18 cellular contexts compared by ENCODE assay signal in genomic region chr5:168471785-168472184, GRCh38. TPM values are rescaled to one million over a fixed set of nuclear protein-coding genes. Genes with fewer than 3 reads are reported as not detected.
DNase-seq lines count a peak whose midpoint lies in the region; ATAC-seq and TF ChIP-seq lines count a peak whose summit lies in the region.
"Had no signal": no experiment of that assay in that cellular context is flagged by ENCODE, and none has a peak within 500 bp of the region (broad histone marks: within the 10 kb centered on the region; RNA-seq: fewer than 3 reads in every experiment).

No MANE protein-coding gene starts in this region.

- ATAC-seq in RWPE2 (ENCODE audit: low read depth) (no peak), right lobe of liver (no peak), body of pancreas (no peak)
- ATAC-seq: T-helper 17 cell had no signal

- H3K36me3 ChIP-seq in RWPE2 (ENCODE audit: low read depth) (peaks cover 52% of the 10 kb centered on the region), fibroblast of lung (ENCODE audit: control insufficient read depth, insufficient read depth, low read length) (no peaks in the 10 kb centered on the region), skeletal muscle satellite cell (ENCODE audit: insufficient read depth, low read length) (no peaks in the 10 kb centered on the region), right lobe of liver (peaks cover 0 to 13% (median 2%) of the 10 kb centered on the region in 4 donors), body of pancreas (replicated peaks in 1 of 2; ENCODE audit: insufficient read depth in 1 of 2, low read depth in 2 of 2) (peaks cover 5 to 16% of the 10 kb centered on the region in 2 donors)
- H3K36me3 ChIP-seq: BLaER1 treated with 17β-estradiol and CSF1 and Interleukin-3, amounts not matched to agents 10 nM and 100 nM; prostate gland had no signal

- intact Hi-C loops in right lobe of liver (cut with DNase I), result no loop called here
- intact Hi-C loops in body of pancreas (cut with DNase I), result loop anchor here (10.0 kb wide), 1 partner anchor 197 kb away; no protein-coding TSS in a partner anchor

- DNase-seq in GM03348 (ENCODE audit: low spot score) (peak; percentile 51), RWPE2 (ENCODE audit: low spot score) (no peak), fibroblast of lung (ENCODE audit: low read depth in 2 of 2) (peak; percentile 20 to 61), right lobe of liver (no peak), erythroblast (lab: John Stamatoyannopoulos, UW) (no peak), NOMO-1 treated with dmso at 0.1 percent for 144 hours (lab: John Stamatoyannopoulos, UW; ENCODE audit: unreplicated experiment) (no peak), body of pancreas (no peak)
- DNase-seq: activated CD8-positive, alpha-beta memory T cell treated with anti-CD3 and anti-CD28 coated beads for 24 hours; activated naive CD8-positive, alpha-beta T cell treated with anti-CD3 and anti-CD28 coated beads for 36 hours; NCI-H2081; NCI-H510A; nephron progenitor cell; SHP77; T-helper 17 cell had no signal

- TF ChIP-seq POLR2A in right lobe of liver (IDR thresholded peaks at IDR 0.05), result no peak
- TF ChIP-seq POLR2A in erythroblast (IDR thresholded peaks at IDR 0.05; ENCODE audit: low read length), result no peak
- no peak for TF ChIP-seq POLR2A in body of pancreas (IDR thresholded peaks at IDR 0.05)

- no peak overlapping the region for H2AFZ ChIP-seq in fibroblast of lung (ENCODE audit: low read length)

- WGBS in right lobe of liver (ENCODE audit: insufficient coverage, low coverage, low lambda C conversion rate, missing lambda C conversion rate), result 100% methylated on average over 1 of the region's 4 CpGs
- WGBS in body of pancreas, 2 donors, result 86 to 89% methylated on average over 4 of the region's 4 CpGs

- H3K4me1 ChIP-seq in RWPE2 (ENCODE audit: insufficient read depth, poor library complexity, severe bottlenecking) (peaks cover 8% of the 10 kb centered on the region), fibroblast of lung (ENCODE audit: control insufficient read depth, extremely low read depth, insufficient read depth, low read length) (peaks cover 4% of the 10 kb centered on the region), skeletal muscle satellite cell (ENCODE audit: control insufficient read depth, insufficient read depth, low read length) (peaks cover 17% of the 10 kb centered on the region), right lobe of liver (no peaks in the 10 kb centered on the region), body of pancreas (no peaks in the 10 kb centered on the region)
- H3K4me1 ChIP-seq: BLaER1 treated with 17β-estradiol and CSF1 and Interleukin-3, amounts not matched to agents 10 nM and 100 nM; prostate gland had no signal

- no peaks in the 10 kb centered on the region for H4K20me1 ChIP-seq in fibroblast of lung (ENCODE audit: control insufficient read depth, extremely low read depth, insufficient read depth, low read length)
- H4K20me1 ChIP-seq: BLaER1 treated with 17β-estradiol and CSF1 and Interleukin-3, amounts not matched to agents 10 nM and 100 nM had no signal

- no peak for TF ChIP-seq CTCF in RWPE2 (IDR thresholded peaks at IDR 0.05; ENCODE audit: poor library complexity, severe bottlenecking)
- TF ChIP-seq CTCF in fibroblast of lung (conservative IDR thresholded peaks at IDR 0.05 in 1 of 2, IDR thresholded peaks at IDR 0.05 in 1 of 2; ENCODE audit: low read depth in 1 of 2, low read length in 2 of 2), result no peak
- TF ChIP-seq CTCF in right lobe of liver (IDR thresholded peaks at IDR 0.05), result no peak
- no peak for TF ChIP-seq CTCF in body of pancreas (IDR thresholded peaks at IDR 0.05)

- H3K4me2 ChIP-seq in fibroblast of lung (ENCODE audit: extremely low read depth, insufficient read depth, low read length), result peak overlapping the region; percentile 5
- peak overlapping the region; percentile 35 for H3K4me2 ChIP-seq in skeletal muscle satellite cell (ENCODE audit: low read length)
- H3K4me2 ChIP-seq: BLaER1 treated with 17β-estradiol and CSF1 and Interleukin-3, amounts not matched to agents 10 nM and 100 nM had no signal

- H3K27me3 ChIP-seq in RWPE2 (ENCODE audit: insufficient read depth, poor library complexity, severe bottlenecking), result no peaks in the 10 kb centered on the region
- H3K27me3 ChIP-seq in fibroblast of lung (ENCODE audit: control insufficient read depth, insufficient read depth, low read length), result no peaks in the 10 kb centered on the region
- no peaks in the 10 kb centered on the region for H3K27me3 ChIP-seq in skeletal muscle satellite cell (ENCODE audit: control insufficient read depth, insufficient read depth, low read length)
- H3K27me3 ChIP-seq in right lobe of liver, result no peaks in the 10 kb centered on the region
- no peaks in the 10 kb centered on the region for H3K27me3 ChIP-seq in body of pancreas
- H3K27me3 ChIP-seq: BLaER1 treated with 17β-estradiol and CSF1 and Interleukin-3, amounts not matched to agents 10 nM and 100 nM had no signal

- no peaks in the 10 kb centered on the region for H3K79me2 ChIP-seq in fibroblast of lung (ENCODE audit: control insufficient read depth, insufficient read depth, low read length)

- H3K27ac ChIP-seq in RWPE2 (ENCODE audit: poor library complexity, severe bottlenecking) (peak overlapping the region; percentile 35), fibroblast of lung (ENCODE audit: insufficient read depth, low read length) (peak overlapping the region; percentile 38), right lobe of liver (no peak overlapping the region), body of pancreas (no peak overlapping the region)
- H3K27ac ChIP-seq: BLaER1 treated with 17β-estradiol and CSF1 and Interleukin-3, amounts not matched to agents 10 nM and 100 nM; prostate gland had no signal

- H3K9ac ChIP-seq in fibroblast of lung (ENCODE audit: insufficient read depth, low read length) (no peak overlapping the region), skeletal muscle satellite cell (ENCODE audit: low read depth, low read length) (peak overlapping the region; percentile 3)
- H3K9ac ChIP-seq: BLaER1 treated with 17β-estradiol and CSF1 and Interleukin-3, amounts not matched to agents 10 nM and 100 nM had no signal

- H3K4me3 ChIP-seq in RWPE2 (ENCODE audit: severe bottlenecking), result no peak overlapping the region
- no peak overlapping the region for H3K4me3 ChIP-seq in fibroblast of lung (replicated peaks in 1 of 4; ENCODE audit: control extremely low read depth in 1 of 4, insufficient read depth in 1 of 4, low read depth in 3 of 4, low read length in 4 of 4)
- H3K4me3 ChIP-seq in skeletal muscle satellite cell (ENCODE audit: low read length), result no peak overlapping the region
- no peak overlapping the region for H3K4me3 ChIP-seq in right lobe of liver
- H3K4me3 ChIP-seq in body of pancreas, result no peak overlapping the region
- H3K4me3 ChIP-seq: BLaER1 treated with 17β-estradiol and CSF1 and Interleukin-3, amounts not matched to agents 10 nM and 100 nM; prostate gland had no signal

- H3K9me3 ChIP-seq in RWPE2 (ENCODE audit: severe bottlenecking) (no peaks in the 10 kb centered on the region), fibroblast of lung (ENCODE audit: control insufficient read depth, insufficient read depth, low read depth, low read length) (no peaks in the 10 kb centered on the region), skeletal muscle satellite cell (replicated peaks; ENCODE audit: low read length) (no peaks in the 10 kb centered on the region), right lobe of liver (no peaks in the 10 kb centered on the region), body of pancreas (no peaks in the 10 kb centered on the region)
- H3K9me3 ChIP-seq: BLaER1 treated with 17β-estradiol and CSF1 and Interleukin-3, amounts not matched to agents 10 nM and 100 nM; prostate gland had no signal

RNA-seq across cellular contexts. Expression of gene RARS1, which starts 14.5 kb away (rescaled TPM):
- 111 and 144 TPM in 2 replicates for total RNA-seq in fibroblast of lung
- polyA plus RNA-seq in fibroblast of lung, result 135 and 137 TPM in 2 replicates
- 103 and 106 TPM in 2 replicates for polyA plus RNA-seq in fibroblast of lung (2012)
- 4.0 and 7.7 TPM in 2 replicates for polyA minus RNA-seq in fibroblast of lung (ENCODE audit: low replicate concordance)
- 357 and 375 TPM in 2 replicates for total RNA-seq in skeletal muscle satellite cell (2012; rRNA removed)
- 10 to 100 TPM; 25.7 to 41.1 (median 38.9) TPM for total RNA-seq in right lobe of liver
- 10 to 100 TPM; 43.2 to 47.2 TPM for total RNA-seq in body of pancreas

RNA-seq across cellular contexts. Expression of gene FBLL1, which starts 57.3 kb away (rescaled TPM):
- total RNA-seq in fibroblast of lung (0.66 and 3.9 TPM in 2 replicates), right lobe of liver (under 1 TPM in 3 of 6 experiments, not detected in 3; 0.26 to 0.49 (median 0.38) TPM), body of pancreas (1 to 10 TPM; 1.3 to 2.3 TPM)
- 0.03 and 0.16 TPM in 2 replicates for polyA plus RNA-seq in fibroblast of lung
- 0.44 TPM in 1 of 2 replicates, not detected in the other for polyA plus RNA-seq in fibroblast of lung (2012)
- not detected in 2 replicates for polyA minus RNA-seq in fibroblast of lung (ENCODE audit: low replicate concordance)
- 0.25 TPM in 1 of 2 replicates, not detected in the other for total RNA-seq in skeletal muscle satellite cell (2012; rRNA removed)
- total RNA-seq: mesenteric fat pad, T-helper 17 cell had no signal

Comparison
In these comparisons a context has a peak if more than half of its experiments do, and no peak if none do; other contexts are left out.
1. DNase-seq: peak in GM03348 (single experiment) and fibroblast of lung (2 of 2); none in RWPE2 (single experiment), right lobe of liver (0 of 3), erythroblast (0 of 2), NOMO-1 treated with dmso at 0.1 percent for 144 hours (single experiment) and body of pancreas (0 of 4).
2. H3K27ac ChIP-seq: peak in RWPE2 (single experiment) and fibroblast of lung (single experiment); none in right lobe of liver (0 of 3) and body of pancreas (0 of 4).